Comparison of ENCODE assay signal across 12 cellular contexts in genomic region chr15:23180547-23180927, GRCh38. TPM values are rescaled to one million over a fixed set of nuclear protein-coding genes. Genes with fewer than 3 reads are reported as not detected.
"Had no signal": no experiment of that assay in that cellular context is flagged by ENCODE, and none has a peak within 500 bp of the region (broad histone marks: within the 10 kb centered on the region; RNA-seq: fewer than 3 reads in every experiment).

No MANE protein-coding gene starts in this region.

RNA-seq across cellular contexts. Expression of gene GOLGA6L1, which starts 43.9 kb away (rescaled TPM):
- total RNA-seq: activated CD4-positive, alpha-beta memory T cell treated with anti-CD3 and anti-CD28 coated beads, Interleukin-2, amount 10 ng/mL, durations not matched to agents 7 days and 5 days; activated CD4-positive, alpha-beta T cell treated with anti-CD3 and anti-CD28 coated beads, Interleukin-2, amount 10 ng/mL, durations not matched to agents 7 days and 5 days; activated T-cell treated with anti-CD3 and anti-CD28 coated beads, Interleukin-2, amount 50 U/mL, for 4 hours; activated T-helper 17 cell treated with anti-CD3 and anti-CD28 coated beads, Interleukin-2, amount 50 U/mL, for 72 hours; epithelial cell of proximal tubule; gastrocnemius medialis; left lung; lung; mucosa of gallbladder; omental fat pad; right lobe of liver; upper lobe of right lung had no signal
